19 cellular contexts compared by ENCODE assay signal in the genomic region with DNA sequence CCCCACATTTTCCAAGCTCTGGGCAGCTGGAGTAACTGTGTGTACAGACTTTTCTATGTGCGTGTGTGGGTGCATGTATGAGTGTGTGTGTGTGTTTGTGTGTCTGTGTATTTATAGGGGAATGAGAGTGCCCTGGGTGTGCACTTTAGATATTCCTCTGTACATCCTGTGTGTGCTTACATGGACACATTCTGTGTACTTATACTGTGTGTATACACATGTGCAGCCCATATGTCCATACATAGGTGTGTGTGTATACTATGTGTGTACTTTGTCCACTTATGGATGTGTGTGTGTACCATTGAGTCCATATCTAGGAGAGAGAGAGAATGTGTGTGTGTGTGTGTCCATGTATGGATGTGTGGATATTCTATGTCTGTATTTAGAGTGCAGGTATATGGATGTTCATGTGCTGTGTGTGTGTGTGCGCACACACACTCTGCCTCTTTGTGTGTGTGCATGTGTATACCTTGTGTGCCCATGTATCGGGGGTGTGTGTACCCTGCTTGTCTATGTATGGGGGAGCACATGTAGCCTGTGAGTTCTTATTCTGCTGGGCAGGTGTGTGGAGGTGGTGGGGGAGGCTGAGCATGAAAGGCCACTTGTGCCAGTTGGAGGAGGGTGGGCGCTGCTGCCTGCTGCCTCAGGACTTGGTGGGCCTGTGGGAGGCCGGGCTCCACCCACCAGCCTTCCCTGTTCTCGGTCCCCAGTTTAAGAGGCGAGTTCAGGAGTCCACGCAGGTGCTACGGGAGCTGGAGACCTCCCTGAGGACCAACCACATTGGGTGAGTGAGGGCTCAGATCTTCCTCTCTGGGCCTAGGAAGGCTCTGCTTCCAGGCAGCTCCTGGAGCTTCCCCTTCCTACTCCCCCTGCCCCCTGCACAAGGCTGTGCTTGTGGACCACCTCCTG. TPM values are rescaled to one million over a fixed set of nuclear protein-coding genes. Genes with fewer than 3 reads are reported as not detected.
DNase-seq lines count a peak whose midpoint lies in the region; ATAC-seq and TF ChIP-seq lines count a peak whose summit lies in the region.
"Had no signal": no experiment of that assay in that cellular context is flagged by ENCODE, and none has a peak within 500 bp of the region (broad histone marks: within the 10 kb centered on the region; RNA-seq: fewer than 3 reads in every experiment).

No MANE protein-coding gene starts in this region.

- peak; percentile 20 for TF ChIP-seq CTCF in Calu3 (IDR thresholded peaks at IDR 0.05; ENCODE audit: unreplicated experiment)
- TF ChIP-seq CTCF in neural crest cell (conservative IDR thresholded peaks at IDR 0.05) = no peak

- intact Hi-C loops in Calu3 (cut with micrococcal nuclease; ENCODE audit: unreplicated experiment) = loop anchor here (5.0 kb wide), 1 partner anchor 155 kb away; no protein-coding TSS in a partner anchor
- intact Hi-C loops in activated T-helper 2 cell treated with anti-CD3 and anti-CD28 coated beads, Interferon-gamma antibody, Interleukin-2, Interleukin-4, amounts not matched to agents 10 μg/mL and 5 μg/mL and 100 μg/mL, durations not matched to agents 14 hours and 24 hours and 36 hours (cut with micrococcal nuclease) = no loop called here

- no peaks in the 10 kb centered on the region for H3K9me3 Mint-ChIP-seq in T-helper 1 cell treated with Interleukin-12 subunit alpha and Interleukin-12 subunit beta and Interleukin-4 antibody, amounts not matched to agents 30 μg/mL and 1 μg/mL, for 36 hours
- H3K9me3 Mint-ChIP-seq in Calu3 (ENCODE audit: low read depth, unreplicated experiment) (no peaks in the 10 kb centered on the region), neural crest cell (no peaks in the 10 kb centered on the region)
- no peaks in the 10 kb centered on the region for H3K9me3 Mint-ChIP-seq in activated T-helper 2 cell treated with anti-CD3 and anti-CD28 coated beads, Interferon-gamma antibody, Interleukin-2, Interleukin-4, amounts not matched to agents 10 μg/mL and 5 μg/mL and 100 μg/mL, durations not matched to agents 14 hours and 24 hours and 36 hours

- H3K4me3 Mint-ChIP-seq in T-helper 1 cell treated with Interleukin-12 subunit alpha and Interleukin-12 subunit beta and Interleukin-4 antibody, amounts not matched to agents 30 μg/mL and 1 μg/mL, for 36 hours = no peak overlapping the region
- H3K4me3 Mint-ChIP-seq in Calu3 (ENCODE audit: low read depth, unreplicated experiment) (no peak overlapping the region), neural crest cell (no peak overlapping the region)
- H3K4me3 Mint-ChIP-seq in activated T-helper 2 cell treated with anti-CD3 and anti-CD28 coated beads, Interferon-gamma antibody, Interleukin-2, Interleukin-4, amounts not matched to agents 10 μg/mL and 5 μg/mL and 100 μg/mL, durations not matched to agents 14 hours and 24 hours and 36 hours (ENCODE audit: low read depth) = peak overlapping the region; percentile 80

- no TSS peak for BruUV-seq in Calu3 (replicated peaks; lab: Mats Ljungman, UMichigan)

- H3K4me1 Mint-ChIP-seq in T-helper 1 cell treated with Interleukin-12 subunit alpha and Interleukin-12 subunit beta and Interleukin-4 antibody, amounts not matched to agents 30 μg/mL and 1 μg/mL, for 36 hours (ENCODE audit: low read depth) = peaks cover 63% of the 10 kb centered on the region
- H3K4me1 Mint-ChIP-seq in Calu3 (ENCODE audit: low read depth, unreplicated experiment) (no peaks in the 10 kb centered on the region), neural crest cell (no peaks in the 10 kb centered on the region)
- H3K4me1 Mint-ChIP-seq in activated T-helper 2 cell treated with anti-CD3 and anti-CD28 coated beads, Interferon-gamma antibody, Interleukin-2, Interleukin-4, amounts not matched to agents 10 μg/mL and 5 μg/mL and 100 μg/mL, durations not matched to agents 14 hours and 24 hours and 36 hours (ENCODE audit: low read depth) = peaks cover 68% of the 10 kb centered on the region

- CTCF ChIA-PET in Calu3 (lab: Charles Lee) = interaction anchor here (0.8 to 6.4 kb wide), 2 partner anchors 13 to 16 kb away, joined by 3 to 66 read pairs; no protein-coding TSS in a partner anchor

- no peaks in the 10 kb centered on the region for H3K27me3 Mint-ChIP-seq in T-helper 1 cell treated with Interleukin-12 subunit alpha and Interleukin-12 subunit beta and Interleukin-4 antibody, amounts not matched to agents 30 μg/mL and 1 μg/mL, for 36 hours (ENCODE audit: low read depth)
- H3K27me3 Mint-ChIP-seq in Calu3 (ENCODE audit: unreplicated experiment) (peaks cover 33% of the 10 kb centered on the region), neural crest cell (ENCODE audit: low read depth) (peaks cover 36% of the 10 kb centered on the region)
- no peaks in the 10 kb centered on the region for H3K27me3 Mint-ChIP-seq in activated T-helper 2 cell treated with anti-CD3 and anti-CD28 coated beads, Interferon-gamma antibody, Interleukin-2, Interleukin-4, amounts not matched to agents 10 μg/mL and 5 μg/mL and 100 μg/mL, durations not matched to agents 14 hours and 24 hours and 36 hours (ENCODE audit: low read depth)

- no peak for ATAC-seq in GM19395 (IDR thresholded peaks at IDR 0.05; ENCODE audit: unreplicated experiment)
- no peak for ATAC-seq in HG03196 (IDR thresholded peaks at IDR 0.05; ENCODE audit: unreplicated experiment)
- ATAC-seq: right cardiac atrium had no signal

- H3K36me3 Mint-ChIP-seq in T-helper 1 cell treated with Interleukin-12 subunit alpha and Interleukin-12 subunit beta and Interleukin-4 antibody, amounts not matched to agents 30 μg/mL and 1 μg/mL, for 36 hours (ENCODE audit: low read depth) = peaks cover 37% of the 10 kb centered on the region
- H3K36me3 Mint-ChIP-seq in Calu3 (ENCODE audit: insufficient read depth, unreplicated experiment) (peaks cover 13% of the 10 kb centered on the region), neural crest cell (ENCODE audit: low read depth) (no peaks in the 10 kb centered on the region)
- H3K36me3 Mint-ChIP-seq in activated T-helper 2 cell treated with anti-CD3 and anti-CD28 coated beads, Interferon-gamma antibody, Interleukin-2, Interleukin-4, amounts not matched to agents 10 μg/mL and 5 μg/mL and 100 μg/mL, durations not matched to agents 14 hours and 24 hours and 36 hours (ENCODE audit: low read depth) = peaks cover 79% of the 10 kb centered on the region

- no peak for DNase-seq in T-helper 1 cell
- no peak for DNase-seq in Calu3
- DNase-seq in activated T-helper 2 cell treated with anti-CD3 and anti-CD28 coated beads, Interferon-gamma antibody, Interleukin-2, Interleukin-4, amounts not matched to agents 10 μg/mL and 5 μg/mL and 100 μg/mL, durations not matched to agents 14 hours and 24 hours and 36 hours (ENCODE audit: low spot score) = no peak
- DNase-seq in neural crest cell (ENCODE audit: low read depth, low spot score) = no peak
- no peak for DNase-seq in NCI-H2196 (lab: John Stamatoyannopoulos, UW; ENCODE audit: unreplicated experiment)
- DNase-seq: C1 segment of cervical spinal cord, caudate nucleus, hippocampal formation, kidney glomerular epithelial cell, NCI-H1105, NCI-H526 treated with DMSO at 0.1 percent for 48 hours, occipital lobe, SK-N-SH, testis had no signal

- peak overlapping the region; percentile 73 for H3K27ac Mint-ChIP-seq in T-helper 1 cell treated with Interleukin-12 subunit alpha and Interleukin-12 subunit beta and Interleukin-4 antibody, amounts not matched to agents 30 μg/mL and 1 μg/mL, for 36 hours
- no peak overlapping the region for H3K27ac Mint-ChIP-seq in Calu3 (ENCODE audit: unreplicated experiment)
- H3K27ac Mint-ChIP-seq in activated T-helper 2 cell treated with anti-CD3 and anti-CD28 coated beads, Interferon-gamma antibody, Interleukin-2, Interleukin-4, amounts not matched to agents 10 μg/mL and 5 μg/mL and 100 μg/mL, durations not matched to agents 14 hours and 24 hours and 36 hours = peak overlapping the region; percentile 97
- H3K27ac Mint-ChIP-seq in neural crest cell (ENCODE audit: unreplicated experiment) = peak overlapping the region; percentile 43

RNA-seq across cellular contexts. Expression of a gene that starts 11.1 kb away (rescaled TPM):
- total RNA-seq in Calu3 (2022) (8.5 and 9.6 TPM in 2 replicates), neural crest cell (1.1 and 1.2 TPM in 2 replicates)
- 469 and 475 TPM in 2 replicates for total RNA-seq in activated T-helper 2 cell treated with anti-CD3 and anti-CD28 coated beads, Interferon-gamma antibody, Interleukin-2, Interleukin-4, amounts not matched to agents 10 μg/mL and 5 μg/mL and 100 μg/mL, durations not matched to agents 14 hours and 24 hours and 36 hours

RNA-seq across cellular contexts. Expression of a gene that starts 29.1 kb away (rescaled TPM):
- 0.85 and 0.88 TPM in 2 replicates for total RNA-seq in Calu3 (2022)
- total RNA-seq in activated T-helper 2 cell treated with anti-CD3 and anti-CD28 coated beads, Interferon-gamma antibody, Interleukin-2, Interleukin-4, amounts not matched to agents 10 μg/mL and 5 μg/mL and 100 μg/mL, durations not matched to agents 14 hours and 24 hours and 36 hours = 0.37 and 0.67 TPM in 2 replicates
- 0.23 and 0.25 TPM in 2 replicates for total RNA-seq in neural crest cell
- total RNA-seq: Daoy, occipital lobe, right cardiac atrium had no signal

Comparison
In these comparisons a context has a peak if more than half of its experiments do, and no peak if none do; other contexts are left out.
1. RNA of a gene that starts 11.1 kb away (total RNA-seq): 469 to 475 TPM in activated T-helper 2 cell treated with anti-CD3 and anti-CD28 coated beads, Interferon-gamma antibody, Interleukin-2, Interleukin-4, amounts not matched to agents 10 μg/mL and 5 μg/mL and 100 μg/mL, durations not matched to agents 14 hours and 24 hours and 36 hours; 8.5 to 9.6 TPM in Calu3 and 1.1 to 1.2 TPM in neural crest cell; every median in the first group is over 10 times any median in the second.